ENCODE assay signal across 16 cellular contexts in the genomic region with DNA sequence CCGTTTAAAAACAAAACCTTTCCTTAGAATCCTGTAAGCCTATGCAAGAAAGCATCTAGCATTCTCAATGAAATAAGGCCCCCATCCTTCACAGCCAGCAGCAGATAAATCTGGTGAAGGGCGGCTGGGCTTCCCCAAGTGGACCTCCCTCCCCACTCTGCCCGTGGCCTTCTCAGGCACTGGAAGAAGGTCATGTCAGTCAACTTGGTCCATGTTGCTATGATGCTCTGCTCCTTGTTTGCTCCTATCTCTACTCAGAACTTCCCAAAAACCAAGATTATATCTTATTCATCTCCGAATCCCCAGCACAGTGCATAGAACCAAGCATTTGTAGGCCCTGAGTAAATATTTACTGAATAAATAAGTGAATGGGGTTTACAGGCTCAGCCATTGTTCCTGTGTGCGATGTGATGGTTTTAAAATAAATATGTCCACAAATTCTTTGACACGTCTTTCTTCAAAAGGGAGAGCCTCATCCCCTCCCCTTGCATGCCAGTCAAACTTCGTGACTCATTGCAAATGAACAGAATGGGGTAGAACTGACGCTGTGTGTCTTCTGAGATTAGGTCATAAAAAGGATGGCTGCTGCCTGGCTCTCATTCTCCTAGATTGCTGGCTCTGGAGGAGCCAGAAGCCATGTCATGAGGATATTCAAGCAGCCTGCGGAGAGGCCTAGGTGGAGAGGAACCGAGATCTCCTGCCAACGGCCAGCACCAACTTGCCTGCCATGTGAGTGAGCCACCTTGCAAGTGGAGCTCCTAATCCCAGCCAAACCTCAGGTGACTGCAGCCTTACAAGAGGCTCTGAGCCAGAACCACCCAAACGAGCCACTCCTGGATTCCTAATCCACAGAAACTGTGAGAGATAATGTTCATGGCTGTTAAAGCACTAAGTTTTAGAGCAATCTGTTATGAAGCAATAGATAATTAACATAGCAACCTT.
DNase-seq lines count a peak whose midpoint lies in the region; ATAC-seq, FAIRE-seq and TF ChIP-seq lines count a peak whose summit lies in the region.
"Had no signal": no experiment of that assay in that cellular context is flagged by ENCODE, and none has a peak within 500 bp of the region (broad histone marks: within the 10 kb centered on the region; RNA-seq: fewer than 3 reads in every experiment).

No MANE protein-coding gene starts in this region.

- H3K36me3 ChIP-seq in IMR-90 (ENCODE audit: control insufficient read depth, insufficient read depth, low read length) (peaks cover 3% of the 10 kb centered on the region; the same call in 1 of the 2 replicates), small intestine (ENCODE audit: control insufficient read depth in 2 of 2, insufficient read depth in 2 of 2, low read length in 2 of 2) (no peaks in the 10 kb centered on the region)
- H3K36me3 ChIP-seq: transverse colon had no signal

- TF ChIP-seq POLR2A in IMR-90 (IDR thresholded peaks at IDR 0.05; ENCODE audit: low read depth, low read length), result no peak

- H2AK9ac ChIP-seq in IMR-90 (replicated peaks; ENCODE audit: low read depth, low read length, poor library complexity), result peak overlapping the region; percentile 22

- H3K4me3 ChIP-seq in IMR-90 (ENCODE audit: insufficient read depth, low read depth, low read length), result no peak overlapping the region
- H3K4me3 ChIP-seq in small intestine (ENCODE audit: low read depth in 1 of 2, low read length in 2 of 2), result no peak overlapping the region
- H3K4me3 ChIP-seq: skin epidermis, transverse colon had no signal

- H4K20me1 ChIP-seq in IMR-90 (ENCODE audit: insufficient read depth, low read length), result 0 out of 2 replicates have a peak, but pooled peaks cover 9% of the 10 kb centered on the region

- H4K5ac ChIP-seq in IMR-90 (ENCODE audit: low read depth, low read length), result no peak overlapping the region

- H3K9ac ChIP-seq in IMR-90 (ENCODE audit: low read depth, low read length), result no peak overlapping the region

- peaks cover 23 to 63% of the 10 kb centered on the region in 2 experiments for H3K79me1 ChIP-seq in IMR-90 (ENCODE audit: low read depth in 1 of 2, low read length in 2 of 2)

- no peak for TF ChIP-seq RAD21 in IMR-90 (IDR thresholded peaks at IDR 0.05; ENCODE audit: low read length)

- DNase-seq in DMS79 treated with DMSO at 0.1 percent for 48 hours (lab: John Stamatoyannopoulos, UW), result peak; percentile 78
- DNase-seq in IMR-90, result no peak
- DNase-seq in iris pigment epithelial cell (ENCODE audit: low read depth), result peak; percentile 31
- no peak for DNase-seq in NCI-H2107 (lab: John Stamatoyannopoulos, UW)
- DNase-seq in NCI-H446 (lab: John Stamatoyannopoulos, UW), result no peak
- DNase-seq in small intestine, result no peak
- DNase-seq in D721Med (ENCODE audit: insufficient read length, low spot score), result no peak
- DNase-seq: activated CD4-positive, alpha-beta T cell treated with anti-CD3 and anti-CD28 coated beads, Interleukin-2, amount 50 U/mL, for 4 hours; activated T-cell treated with anti-CD3 and anti-CD28 coated beads, Interleukin-2, amount 50 U/mL, for 72 hours; cerebellar nuclear complex; DND-41; midbrain; transverse colon had no signal

- peak overlapping the region; percentile 7; the same call in 1 of the 2 replicates for H3K23ac ChIP-seq in IMR-90 (ENCODE audit: low read depth, low read length)

- H3K14ac ChIP-seq in IMR-90 (replicated peaks; ENCODE audit: low read depth, low read length), result peak overlapping the region; percentile 35; the same call in 1 of the 2 replicates

- intact Hi-C loops in IMR-90 (cut with micrococcal nuclease), result no loop called here

- no TSS peak for BruUV-seq in IMR-90 (replicated peaks; lab: Mats Ljungman, UMichigan)

- TF ChIP-seq CTCF in IMR-90 (conservative IDR thresholded peaks at IDR 0.05; ENCODE audit: low read depth, low read length) (no peak), D721Med (IDR thresholded peaks at IDR 0.05; ENCODE audit: insufficient read depth, missing control alignments) (no peak)

- peak overlapping the region; percentile 30 for H2BK120ac ChIP-seq in IMR-90 (ENCODE audit: low read depth, low read length)

- peak overlapping the region; percentile 15; the same call in 1 of the 3 replicates for H2BK15ac ChIP-seq in IMR-90 (ENCODE audit: low read depth, low read length)

- H3K4me1 ChIP-seq in IMR-90 (ENCODE audit: control insufficient read depth, insufficient read depth, low read length) (peaks cover 12% of the 10 kb centered on the region), small intestine (ENCODE audit: control insufficient read depth in 2 of 2, insufficient read depth in 1 of 2, low read depth in 1 of 2, low read length in 1 of 2) (no peaks in the 10 kb centered on the region)

- H2AK5ac ChIP-seq in IMR-90 (ENCODE audit: low read depth, low read length), result peak overlapping the region; percentile 63; the same call in 1 of the 2 replicates

- 86% methylated on average over 4 of the region's 12 CpGs; no CpG with 5 or more reads in 1 of the 2 experiments for WGBS in IMR-90 (ENCODE audit: extremely low coverage in 2 of 2, insufficient read length in 1 of 2), 2 experiments
- WGBS in small intestine, 3 donors, result 83 to 93% (median 91%) methylated on average over 12 of the region's 12 CpGs

- peaks cover 25% of the 10 kb centered on the region for H3K9me1 ChIP-seq in IMR-90 (ENCODE audit: insufficient read depth, low read length)

- no peak overlapping the region for H2AFZ ChIP-seq in IMR-90 (replicated peaks; ENCODE audit: low read length, poor library complexity)

- ATAC-seq in IMR-90 (ENCODE audit: low read depth) (no peak), SK-N-SH treated with all-trans-retinoic acid at 6 μM for 48 hours (peak; percentile 37; the same call in 2 of the 3 replicates)
- ATAC-seq: activated T-cell treated with anti-CD3 and anti-CD28 coated beads, Interleukin-2, amount 50 U/mL, for 72 hours; stimulated activated memory B cell treated with anti-CD40 and anti-IgM and Interleukin-4, amounts not matched to agents 10 μg/mL and 1 μg/mL and 100 μg/mL, for 72 hours had no signal

- no peak overlapping the region for H3K18ac ChIP-seq in IMR-90 (ENCODE audit: low read depth, low read length)

- H4K91ac ChIP-seq in IMR-90 (ENCODE audit: insufficient read depth, low read depth, low read length), result peak overlapping the region; percentile 35

- H2BK5ac ChIP-seq in IMR-90 (ENCODE audit: low read depth, low read length, poor library complexity, severe bottlenecking), result peak overlapping the region; percentile 21

- H3K4ac ChIP-seq in IMR-90 (ENCODE audit: low read depth, low read length), result peak overlapping the region; percentile 72

- CTCF ChIA-PET in IMR-90 (lab: Yijun Ruan, JAX), result no interaction called here

- dilution Hi-C loops in IMR-90 (cut with HindIII; ENCODE audit: low sequenced_read_pairs, unreplicated experiment), result no loop called here

- no peaks in the 10 kb centered on the region for H3K27me3 ChIP-seq in IMR-90 (ENCODE audit: control insufficient read depth, insufficient read depth, low read length)
- H3K27me3 ChIP-seq in small intestine (ENCODE audit: control insufficient read depth in 2 of 2, insufficient read depth in 2 of 2, low read length in 2 of 2), result no peaks in the 10 kb centered on the region
- H3K27me3 ChIP-seq: transverse colon had no signal

- POLR2A ChIA-PET in IMR-90 (lab: Charles Lee; ENCODE audit: unreplicated experiment), result no interaction called here

- H3K27ac ChIP-seq in IMR-90 (ENCODE audit: insufficient read depth, low read length), result peak overlapping the region; percentile 14; the same call in 1 of the 2 replicates
- H3K27ac ChIP-seq in small intestine (ENCODE audit: low read depth in 1 of 2, low read length in 1 of 2), result no peak overlapping the region
- H3K27ac ChIP-seq: skin epidermis, transverse colon had no signal

- H3K9me3 ChIP-seq in IMR-90 (ENCODE audit: control insufficient read depth, insufficient read depth, low read length) (no peaks in the 10 kb centered on the region), small intestine (ENCODE audit: control insufficient read depth, low read depth) (no peaks in the 10 kb centered on the region)
- H3K9me3 ChIP-seq: transverse colon had no signal

- in situ Hi-C loops in IMR-90 (cut with MboI; ENCODE audit: low sequenced_read_pairs), result no loop called here

- peak overlapping the region; percentile 76 for H2BK20ac ChIP-seq in IMR-90 (ENCODE audit: low read depth, low read length)

- H3K4me2 ChIP-seq in IMR-90 (ENCODE audit: low read depth, low read length), result peak overlapping the region; percentile 47

- no peak overlapping the region for H3K56ac ChIP-seq in IMR-90 (ENCODE audit: extremely low read depth, insufficient read depth, low read length)

- no peak for FAIRE-seq in small intestine (lab: Jason Lieb, UNC)
- no peak for FAIRE-seq in D721Med (lab: Jason Lieb, UNC)

- peak overlapping the region; percentile 5 to 7; a peak in 2 of 4 replicates for H4K8ac ChIP-seq in IMR-90 (ENCODE audit: low read depth in 2 of 2, low read length in 2 of 2)

TF ChIP-seq in IMR-90, 13 proteins besides CTCF, POLR2A, EP300 and RAD21 (continues in another document):
- TF ChIP-seq MXI1 (IDR thresholded peaks at IDR 0.05; ENCODE audit: borderline replicate concordance, low read depth, low read length) (no peak), NFE2L2 (IDR thresholded peaks at IDR 0.05; ENCODE audit: low read depth, low read length) (no peak)
- TF ChIP-seq, protein P1, sequence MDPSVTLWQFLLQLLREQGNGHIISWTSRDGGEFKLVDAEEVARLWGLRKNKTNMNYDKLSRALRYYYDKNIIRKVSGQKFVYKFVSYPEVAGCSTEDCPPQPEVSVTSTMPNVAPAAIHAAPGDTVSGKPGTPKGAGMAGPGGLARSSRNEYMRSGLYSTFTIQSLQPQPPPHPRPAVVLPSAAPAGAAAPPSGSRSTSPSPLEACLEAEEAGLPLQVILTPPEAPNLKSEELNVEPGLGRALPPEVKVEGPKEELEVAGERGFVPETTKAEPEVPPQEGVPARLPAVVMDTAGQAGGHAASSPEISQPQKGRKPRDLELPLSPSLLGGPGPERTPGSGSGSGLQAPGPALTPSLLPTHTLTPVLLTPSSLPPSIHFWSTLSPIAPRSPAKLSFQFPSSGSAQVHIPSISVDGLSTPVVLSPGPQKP (IDR thresholded peaks at IDR 0.05; ENCODE audit: borderline replicate concordance, low read depth, low read length), result no peak

TF ChIP-seq in SK-N-SH treated with all-trans-retinoic acid at 6 μM for 48 hours, 23 proteins besides CTCF, POLR2A, EP300 and RAD21 (continues in another document):
- TF ChIP-seq ISL1 (CRISPR knock-in tag; IDR thresholded peaks at IDR 0.05) (no peak), GLIS3 (CRISPR knock-in tag; IDR thresholded peaks at IDR 0.05) (no peak), CSDC2 (CRISPR knock-in tag; IDR thresholded peaks at IDR 0.05) (no peak), ZNF565 (CRISPR knock-in tag; conservative IDR thresholded peaks at IDR 0.05; ENCODE audit: low read depth) (no peak), ARNTL (CRISPR knock-in tag; IDR thresholded peaks at IDR 0.05; ENCODE audit: borderline replicate concordance, low read depth) (no peak), BACH2 (CRISPR knock-in tag; IDR thresholded peaks at IDR 0.05; ENCODE audit: borderline replicate concordance) (no peak), ZNF8 (CRISPR knock-in tag; IDR thresholded peaks at IDR 0.05) (no peak), ESRRG (CRISPR knock-in tag; IDR thresholded peaks at IDR 0.05) (no peak), RARB (CRISPR knock-in tag; IDR thresholded peaks at IDR 0.05) (no peak), TCF4 (CRISPR knock-in tag; IDR thresholded peaks at IDR 0.05; ENCODE audit: borderline replicate concordance) (no peak), SNAI2 (CRISPR knock-in tag; IDR thresholded peaks at IDR 0.05) (no peak)

Comparison
In these comparisons a context has a peak if more than half of its experiments do, and no peak if none do; other contexts are left out.
1. DNase-seq: peak in DMS79 treated with DMSO at 0.1 percent for 48 hours (single experiment) and iris pigment epithelial cell (single experiment); none in IMR-90 (single experiment), NCI-H2107 (single experiment), NCI-H446 (0 of 2), small intestine (single experiment) and D721Med (single experiment).